In genomic region chr2:109344270-109344805, GRCh38 we compare ENCODE assay signal across 17 cellular contexts.
DNase-seq lines count a peak whose midpoint lies in the region; ATAC-seq and TF ChIP-seq lines count a peak whose summit lies in the region.
"Had no signal": no experiment of that assay in that cellular context is flagged by ENCODE, and none has a peak within 500 bp of the region (broad histone marks: within the 10 kb centered on the region; RNA-seq: fewer than 3 reads in every experiment).

No MANE protein-coding gene starts in this region.

- no peak for TF ChIP-seq CTCF in GM13976 (IDR thresholded peaks at IDR 0.05; ENCODE audit: borderline replicate concordance, control extremely low read depth, extremely low read depth, insufficient read depth, missing control alignments)
- TF ChIP-seq CTCF in brain (conservative IDR thresholded peaks at IDR 0.05), result no peak
- no peak for TF ChIP-seq CTCF in neural crest cell (conservative IDR thresholded peaks at IDR 0.05)
- no peak for TF ChIP-seq CTCF in gastroesophageal sphincter (IDR thresholded peaks at IDR 0.05)

- H3K27me3 ChIP-seq in CD4-positive, CD25-positive, alpha-beta regulatory T cell (ENCODE audit: control insufficient read depth, insufficient read depth, low read length), result no peaks in the 10 kb centered on the region
- H3K27me3 ChIP-seq in gastroesophageal sphincter, result no peaks in the 10 kb centered on the region
- no peaks in the 10 kb centered on the region for H3K27me3 ChIP-seq in CD8-positive, alpha-beta memory T cell (ENCODE audit: insufficient read depth, low read length, poor library complexity, severe bottlenecking)

- peaks cover 26% of the 10 kb centered on the region for H3K4me1 ChIP-seq in CD4-positive, CD25-positive, alpha-beta regulatory T cell (ENCODE audit: control insufficient read depth, insufficient read depth, low read length, poor library complexity, severe bottlenecking)
- H3K4me1 ChIP-seq in gastroesophageal sphincter, result peaks cover 0 to 17% (median under 1%) of the 10 kb centered on the region in 3 donors
- H3K4me1 ChIP-seq in CD8-positive, alpha-beta memory T cell (ENCODE audit: insufficient read depth, low read length), result peaks cover 19% of the 10 kb centered on the region

- H3K27ac ChIP-seq in CD4-positive, CD25-positive, alpha-beta regulatory T cell (ENCODE audit: insufficient read depth, low read length, poor library complexity, severe bottlenecking), result no peak overlapping the region
- no peak overlapping the region for H3K27ac ChIP-seq in gastroesophageal sphincter
- H3K27ac ChIP-seq in CD8-positive, alpha-beta memory T cell (ENCODE audit: low read depth, low read length), result no peak overlapping the region
- H3K27ac ChIP-seq: KMS-11 had no signal

- DNase-seq in CD4-positive, CD25-positive, alpha-beta regulatory T cell, result no peak
- peak; percentile 15 for DNase-seq in GM13976 (ENCODE audit: low spot score)
- DNase-seq in neural crest cell (ENCODE audit: low read depth, low spot score), result no peak
- no peak for DNase-seq in CD8-positive, alpha-beta memory T cell
- DNase-seq: DMS79 treated with DMSO at 0.1 percent for 48 hours, H7, NCI-H1105, NCI-H2081, NCI-H2171, NCI-H446, NCI-H526, Right ventricle myocardium superior had no signal

- TF ChIP-seq EP300 in gastroesophageal sphincter (IDR thresholded peaks at IDR 0.05), result no peak

- no peaks in the 10 kb centered on the region for H3K9me3 ChIP-seq in CD4-positive, CD25-positive, alpha-beta regulatory T cell (ENCODE audit: control insufficient read depth in 2 of 2, low read length in 2 of 2)
- no peaks in the 10 kb centered on the region for H3K9me3 ChIP-seq in gastroesophageal sphincter
- H3K9me3 ChIP-seq in CD8-positive, alpha-beta memory T cell (ENCODE audit: low read length), result no peaks in the 10 kb centered on the region

- peak overlapping the region; percentile 10 to 56 (median 53) for H3K27ac Mint-ChIP-seq in CD4-positive, CD25-positive, alpha-beta regulatory T cell
- H3K27ac Mint-ChIP-seq in brain (peak overlapping the region; percentile 56 to 95 (median 81)), neural crest cell (ENCODE audit: unreplicated experiment) (peak overlapping the region; percentile 94)
- peak overlapping the region in 3 of 8 donors; percentile 40 to 84 (median 55) for H3K27ac Mint-ChIP-seq in CD8-positive, alpha-beta memory T cell

- 80 to 97% methylated on average over 1 to 8 of the region's 9 CpGs for WGBS in gastroesophageal sphincter (ENCODE audit: low coverage in 1 of 2), 2 donors

- CTCF ChIA-PET in CD8-positive, alpha-beta memory T cell (lab: Charles Lee), result no interaction called here

- H3K4me3 Mint-ChIP-seq in CD4-positive, CD25-positive, alpha-beta regulatory T cell, result no peak overlapping the region
- H3K4me3 Mint-ChIP-seq in brain (peak overlapping the region in 1 of 5 experiments; percentile 64), neural crest cell (no peak overlapping the region)
- H3K4me3 Mint-ChIP-seq in CD8-positive, alpha-beta memory T cell, result no peak overlapping the region

- in situ Hi-C loops in GM13976 (cut with MboI; ENCODE audit: low sequenced_read_pairs, unreplicated experiment), result no loop called here

- peaks cover 10 to 62% (median 35%) of the 10 kb centered on the region in 4 donors for H3K4me1 Mint-ChIP-seq in CD4-positive, CD25-positive, alpha-beta regulatory T cell
- peaks cover 96% of the 10 kb centered on the region for H3K4me1 Mint-ChIP-seq in brain
- H3K4me1 Mint-ChIP-seq in neural crest cell, result peaks cover 22% of the 10 kb centered on the region
- peaks cover 14 to 15% (median 14%) of the 10 kb centered on the region in 3 donors for H3K4me1 Mint-ChIP-seq in CD8-positive, alpha-beta memory T cell

- TF ChIP-seq POLR2A in gastroesophageal sphincter (IDR thresholded peaks at IDR 0.05), result no peak

- no peaks in the 10 kb centered on the region for H3K9me3 Mint-ChIP-seq in CD4-positive, CD25-positive, alpha-beta regulatory T cell
- H3K9me3 Mint-ChIP-seq in brain (peaks cover 4 to 12% (median 5%) of the 10 kb centered on the region in 5 experiments), neural crest cell (no peaks in the 10 kb centered on the region)
- H3K9me3 Mint-ChIP-seq in CD8-positive, alpha-beta memory T cell, result no peaks in the 10 kb centered on the region

- no peaks in the 10 kb centered on the region for H3K27me3 Mint-ChIP-seq in CD4-positive, CD25-positive, alpha-beta regulatory T cell
- peaks cover 3% of the 10 kb centered on the region for H3K27me3 Mint-ChIP-seq in brain
- peaks cover 4% of the 10 kb centered on the region for H3K27me3 Mint-ChIP-seq in neural crest cell (ENCODE audit: low read depth)
- peaks cover 0 to 3% of the 10 kb centered on the region in 2 donors for H3K27me3 Mint-ChIP-seq in CD8-positive, alpha-beta memory T cell

- ATAC-seq in CD4-positive, CD25-positive, alpha-beta regulatory T cell (ENCODE audit: low read depth in 2 of 2), result no peak
- ATAC-seq in HG03457 (IDR thresholded peaks at IDR 0.05; ENCODE audit: unreplicated experiment) (no peak), HG03439 (IDR thresholded peaks at IDR 0.05; ENCODE audit: unreplicated experiment) (no peak), gastroesophageal sphincter (no peak)

- H3K36me3 ChIP-seq in CD4-positive, CD25-positive, alpha-beta regulatory T cell (ENCODE audit: control insufficient read depth, insufficient read depth, low read length), result no peaks in the 10 kb centered on the region
- no peaks in the 10 kb centered on the region for H3K36me3 ChIP-seq in gastroesophageal sphincter
- no peaks in the 10 kb centered on the region for H3K36me3 ChIP-seq in CD8-positive, alpha-beta memory T cell (ENCODE audit: insufficient read depth, low read length)

- no peak overlapping the region for H3K4me3 ChIP-seq in CD4-positive, CD25-positive, alpha-beta regulatory T cell (ENCODE audit: low read depth, low read length)
- H3K4me3 ChIP-seq in gastroesophageal sphincter, result no peak overlapping the region
- H3K4me3 ChIP-seq in CD8-positive, alpha-beta memory T cell (ENCODE audit: low read length), result no peak overlapping the region

- peaks cover 3% of the 10 kb centered on the region for H3K36me3 Mint-ChIP-seq in CD4-positive, CD25-positive, alpha-beta regulatory T cell
- no peaks in the 10 kb centered on the region for H3K36me3 Mint-ChIP-seq in brain
- H3K36me3 Mint-ChIP-seq in neural crest cell (ENCODE audit: low read depth), result peaks cover 4% of the 10 kb centered on the region
- no peaks in the 10 kb centered on the region for H3K36me3 Mint-ChIP-seq in CD8-positive, alpha-beta memory T cell

- POLR2A ChIA-PET in CD8-positive, alpha-beta memory T cell (lab: Charles Lee), result no interaction called here
